ENCODE assay signal across 18 cellular contexts in the genomic region with DNA sequence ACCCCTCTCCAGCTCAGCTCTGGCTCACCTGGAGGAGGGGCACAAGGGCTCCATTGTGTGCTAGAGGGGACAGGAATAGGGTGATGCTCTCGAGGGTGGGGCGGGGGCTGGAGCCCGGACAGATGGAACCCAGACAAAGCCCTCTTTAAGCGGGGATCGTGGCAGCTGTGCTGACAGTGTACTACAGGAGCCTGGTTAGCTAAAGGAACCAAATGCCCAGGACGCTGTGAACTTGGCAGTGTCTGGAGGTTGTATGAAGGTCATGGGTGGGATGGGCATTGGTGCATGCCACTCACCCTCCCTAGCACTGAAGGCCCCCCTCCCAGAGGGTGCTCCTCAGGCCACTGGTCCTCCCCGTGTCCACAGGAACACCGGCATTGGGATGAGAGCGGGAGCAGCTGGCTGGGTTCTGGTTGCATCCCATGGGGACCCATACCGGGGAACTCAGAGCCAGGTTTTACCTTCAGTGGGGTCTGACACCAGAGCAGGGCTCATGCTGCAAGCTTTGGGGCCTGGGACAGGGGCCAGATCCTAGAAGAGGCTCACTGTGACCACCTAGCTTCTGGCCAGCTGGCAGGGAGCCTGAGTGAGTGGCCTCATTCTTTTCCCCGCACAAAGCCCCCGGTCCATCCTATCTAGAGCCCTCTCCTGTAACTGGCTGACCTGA. TPM values are rescaled to one million over a fixed set of nuclear protein-coding genes. Genes with fewer than 3 reads are reported as not detected.
DNase-seq lines count a peak whose midpoint lies in the region; ATAC-seq and TF ChIP-seq lines count a peak whose summit lies in the region.
"Had no signal": no experiment of that assay in that cellular context is flagged by ENCODE, and none has a peak within 500 bp of the region (broad histone marks: within the 10 kb centered on the region; RNA-seq: fewer than 3 reads in every experiment).

No MANE protein-coding gene starts in this region.

- H3K56ac ChIP-seq in H9 (ENCODE audit: insufficient read length, low read depth, low read length) = no peak overlapping the region

- no peak overlapping the region for H3K4ac ChIP-seq in H9 (ENCODE audit: low read depth, low read length)

- H3K14ac ChIP-seq in H9 (ENCODE audit: insufficient read depth, low read length) = 0 out of 2 replicates have a peak overlapping the region, but pooled peaks have one; percentile 48

- intact Hi-C loops in dorsolateral prefrontal cortex (cut with DNase I) = no loop called here

- no peak overlapping the region for H2AFZ ChIP-seq in H9 (ENCODE audit: low read length)

- no peaks in the 10 kb centered on the region for H3K79me2 ChIP-seq in H9 (ENCODE audit: insufficient read depth, low read length)

- H3K23me2 ChIP-seq in H9 (ENCODE audit: insufficient read length, low read depth, low read length, poor library complexity, severe bottlenecking) = no peaks in the 10 kb centered on the region

- H3K9me3 Mint-ChIP-seq in H9 (no peaks in the 10 kb centered on the region), mesothelial cell of epicardium (no peaks in the 10 kb centered on the region)
- H3K9me3 Mint-ChIP-seq: activated CD8-positive, alpha-beta T cell treated with anti-CD3 and anti-CD28 coated beads for 36 hours had no signal

- H2BK20ac ChIP-seq in H9 (ENCODE audit: low read depth, low read length, poor library complexity, severe bottlenecking) = no peak overlapping the region

- H3K4me1 Mint-ChIP-seq in H9 (peaks cover 35 to 57% of the 10 kb centered on the region in 2 experiments), mesothelial cell of epicardium (peaks cover 1% of the 10 kb centered on the region)
- H3K4me1 Mint-ChIP-seq: IgD-negative memory B cell had no signal

- H3K23ac ChIP-seq in H9 (ENCODE audit: insufficient read length, low read depth, low read length) = no peak overlapping the region

- H4K8ac ChIP-seq in H9 (replicated peaks; ENCODE audit: insufficient read length, low read depth, low read length) = no peak overlapping the region

- H4K20me1 ChIP-seq in H9 (ENCODE audit: control insufficient read depth, insufficient read depth, insufficient read length) = no peaks in the 10 kb centered on the region

- no CpG with 5 or more reads among the region's 12 CpGs for WGBS in H9 (ENCODE audit: extremely low coverage, insufficient read length, low lambda C conversion rate)

- TF ChIP-seq CTCF in H9 (conservative IDR thresholded peaks at IDR 0.05) = no peak
- no peak for TF ChIP-seq CTCF in dorsolateral prefrontal cortex (IDR thresholded peaks at IDR 0.05 in 54 of 56, conservative IDR thresholded peaks at IDR 0.05 in 2 of 56; ENCODE audit: low read depth in 1 of 56, partially characterized antibody in 56 of 56)
- TF ChIP-seq CTCF in mesothelial cell of epicardium (IDR thresholded peaks at IDR 0.05; ENCODE audit: unreplicated experiment) = no peak

- H3K79me1 ChIP-seq in H9 (ENCODE audit: insufficient read depth, low read depth, low read length, poor library complexity, severe bottlenecking) = no peaks in the 10 kb centered on the region

- no peak overlapping the region for H4K5ac ChIP-seq in H9 (ENCODE audit: insufficient read length, low read depth, low read length)

- H3K18ac ChIP-seq in H9 (ENCODE audit: insufficient read length, low read depth, low read length) = no peak overlapping the region

- peaks cover 2% of the 10 kb centered on the region; the same call in 1 of the 2 replicates for H3K4me1 ChIP-seq in H9 (ENCODE audit: insufficient read depth, low read length)
- H3K4me1 ChIP-seq: BE2C, uterus had no signal

- no peak overlapping the region for H2BK5ac ChIP-seq in H9 (ENCODE audit: insufficient read length, low read length)

- H3K27ac ChIP-seq in H9 (ENCODE audit: insufficient read length, low read depth, low read length) = no peak overlapping the region
- H3K27ac ChIP-seq in dorsolateral prefrontal cortex = peak overlapping the region in 58 of 59 donors; percentile 79 to 98 (median 91)
- H3K27ac ChIP-seq: SK-N-MC, spleen, uterus had no signal

- ATAC-seq in GM21825 (IDR thresholded peaks at IDR 0.05; ENCODE audit: unreplicated experiment) (no peak), GM21786 (IDR thresholded peaks at IDR 0.05; ENCODE audit: unreplicated experiment) (no peak)
- ATAC-seq: activated CD8-positive, alpha-beta T cell treated with anti-CD3 and anti-CD28 coated beads for 36 hours had no signal

- no peak overlapping the region for H3K27ac Mint-ChIP-seq in H9
- H3K27ac Mint-ChIP-seq in mesothelial cell of epicardium = no peak overlapping the region
- H3K27ac Mint-ChIP-seq: activated CD8-positive, alpha-beta T cell treated with anti-CD3 and anti-CD28 coated beads for 36 hours; IgD-negative memory B cell had no signal

- H3K27me3 ChIP-seq in H9 (ENCODE audit: insufficient read depth, low read length) (no peaks in the 10 kb centered on the region), dorsolateral prefrontal cortex (peaks cover 0 to 4% (median 0%) of the 10 kb centered on the region in 45 donors)
- H3K27me3 ChIP-seq: uterus had no signal

- H3K4me3 Mint-ChIP-seq in H9 = no peak overlapping the region
- H3K4me3 Mint-ChIP-seq in mesothelial cell of epicardium = no peak overlapping the region
- H3K4me3 Mint-ChIP-seq: activated CD8-positive, alpha-beta T cell treated with anti-CD3 and anti-CD28 coated beads for 36 hours; IgD-negative memory B cell had no signal

- no peak overlapping the region for H2AK5ac ChIP-seq in H9 (ENCODE audit: insufficient read length, low read length)

- H3K4me2 ChIP-seq in H9 (ENCODE audit: insufficient read depth, insufficient read length, low read length) = no peak overlapping the region

- H3K4me3 ChIP-seq in dorsolateral prefrontal cortex = peak overlapping the region in 3 of 59 donors; percentile 20 to 24 (median 23)
- H3K4me3 ChIP-seq: SK-N-MC, spleen, uterus had no signal

- no peak overlapping the region for H2BK12ac ChIP-seq in H9 (ENCODE audit: insufficient read length, low read depth, low read length)

- H4K91ac ChIP-seq in H9 (ENCODE audit: insufficient read length, low read depth, low read length) = no peak overlapping the region

- H2BK120ac ChIP-seq in H9 (ENCODE audit: low read depth, low read length, poor library complexity, severe bottlenecking) = no peak overlapping the region

- H3T11ph ChIP-seq in H9 (ENCODE audit: low read length) = no peak overlapping the region

- H2BK15ac ChIP-seq in H9 (ENCODE audit: low read depth, low read length) = no peak overlapping the region

- H3K9me3 ChIP-seq in H9 (ENCODE audit: control insufficient read depth, low read depth, low read length) = no peaks in the 10 kb centered on the region
- H3K9me3 ChIP-seq: spleen, uterus had no signal

- peaks cover 24% of the 10 kb centered on the region for H3K27me3 Mint-ChIP-seq in H9 (ENCODE audit: low read depth)
- peaks cover 40% of the 10 kb centered on the region for H3K27me3 Mint-ChIP-seq in mesothelial cell of epicardium (ENCODE audit: low read depth)
- H3K27me3 Mint-ChIP-seq: activated CD8-positive, alpha-beta T cell treated with anti-CD3 and anti-CD28 coated beads for 36 hours had no signal

- H3K9ac ChIP-seq in H9 (ENCODE audit: extremely low read depth, insufficient read length, low read length) = no peak overlapping the region

- no peak for DNase-seq in H9
- peak; percentile 99 for DNase-seq in NCI-H524 (lab: John Stamatoyannopoulos, UW)
- peak in 9 of 10 donors; percentile 69 to 95 (median 83) for DNase-seq in dorsolateral prefrontal cortex
- DNase-seq in retina = peak; percentile 40
- DNase-seq in mesothelial cell of epicardium (ENCODE audit: low spot score in 2 of 2, unreplicated experiment in 2 of 2) = no peak
- DNase-seq: activated CD8-positive, alpha-beta T cell treated with anti-CD3 and anti-CD28 coated beads for 36 hours; BE2C; DMS79; spleen; stimulated activated naive CD4-positive, alpha-beta T cell treated with Interleukin-2 at 50 U/mL for 16 hours; uterus had no signal

- H3K36me3 Mint-ChIP-seq in H9 (ENCODE audit: insufficient read depth in 1 of 3, low read depth in 3 of 3) (no peaks in the 10 kb centered on the region), mesothelial cell of epicardium (no peaks in the 10 kb centered on the region)
- H3K36me3 Mint-ChIP-seq: IgD-negative memory B cell had no signal

RNA-seq across cellular contexts. Expression of a gene that starts 11.9 kb away (rescaled TPM):
- total RNA-seq in H9 (2021) = 0.13 and 0.18 TPM in 2 replicates
- total RNA-seq in dorsolateral prefrontal cortex = 10 to 100 TPM in 90 of 120 experiments, 1 to 10 TPM in 30; 1.0 to 84.8 (median 17.6) TPM
- total RNA-seq in mesothelial cell of epicardium = not detected in 3 replicates
- total RNA-seq: H4, osteoblast had no signal

RNA-seq across cellular contexts. Expression of a gene that starts 23.7 kb away (rescaled TPM):
- total RNA-seq in H9 (2021) = 0.31 and 0.33 TPM in 2 replicates
- total RNA-seq in dorsolateral prefrontal cortex = 1 to 10 TPM in 98 of 120 experiments, under 1 TPM in 22; 0.28 to 6.4 (median 1.6) TPM
- total RNA-seq in mesothelial cell of epicardium = 0.11 to 0.16 TPM in 2 of 3 replicates, not detected in the other
- total RNA-seq: activated CD8-positive, alpha-beta T cell treated with anti-CD3 and anti-CD28 coated beads for 36 hours; glomerular endothelial cell; H4; osteoblast had no signal

RNA-seq across cellular contexts. Expression of a gene that starts 29.3 kb away (rescaled TPM):
- total RNA-seq in H9 (2021) (0.33 TPM in 1 of 2 replicates, not detected in the other), dorsolateral prefrontal cortex (1 to 10 TPM in 8 of 120 experiments, under 1 TPM in 41, not detected in 71; 0.29 to 1.5 (median 0.63) TPM), mesothelial cell of epicardium (0.18 TPM in 1 of 3 replicates, not detected in the others)
- total RNA-seq: activated CD8-positive, alpha-beta T cell treated with anti-CD3 and anti-CD28 coated beads for 36 hours; glomerular endothelial cell; H4; osteoblast had no signal

Comparison
In these comparisons a context has a peak if more than half of its experiments do, and no peak if none do; other contexts are left out.
1. DNase-seq: peak in NCI-H524 (2 of 2), dorsolateral prefrontal cortex (9 of 10) and retina (single experiment); none in H9 (single experiment) and mesothelial cell of epicardium (0 of 2).